25 cellular contexts compared by ENCODE assay signal in genomic region chr3:110227987-110228386, GRCh38.
"Had no signal": no experiment of that assay in that cellular context is flagged by ENCODE, and none has a peak within 500 bp of the region (broad histone marks: within the 10 kb centered on the region; RNA-seq: fewer than 3 reads in every experiment).

No MANE protein-coding gene starts in this region.

- H3K27ac Mint-ChIP-seq: activated naive CD8-positive, alpha-beta T cell treated with anti-CD3 and anti-CD28 coated beads for 36 hours; activated T-helper 2 cell treated with anti-CD3 and anti-CD28 coated beads, Interferon-gamma antibody, Interleukin-2, Interleukin-4, amounts not matched to agents 10 μg/mL and 5 μg/mL and 100 μg/mL, durations not matched to agents 14 hours and 24 hours and 36 hours; natural killer cell treated with Interleukin-12 subunit alpha and Interleukin-12 subunit beta and Interleukin-15 and Interleukin-18, amount 100 ng/mL, for 72 hours had no signal

- H3K27me3 ChIP-seq: testis had no signal

- H3K4me3 Mint-ChIP-seq: activated naive CD8-positive, alpha-beta T cell treated with anti-CD3 and anti-CD28 coated beads for 36 hours; activated T-cell treated with anti-CD3 and anti-CD28 coated beads, Interleukin-2, amount 50 U/mL, for 4 hours; natural killer cell treated with Interleukin-12 subunit alpha and Interleukin-12 subunit beta and Interleukin-15 and Interleukin-18, amount 100 ng/mL, for 72 hours had no signal

- H3K4me3 ChIP-seq: left ventricle myocardium inferior, testis had no signal

- H3K27ac ChIP-seq: left ventricle myocardium inferior, testis had no signal

- DNase-seq: activated CD4-positive, alpha-beta T cell treated with anti-CD3 and anti-CD28 coated beads, Interleukin-2, amount 50 U/mL, for 4 hours; activated CD8-positive, alpha-beta memory T cell treated with anti-CD3 and anti-CD28 coated beads for 24 hours; activated CD8-positive, alpha-beta memory T cell treated with anti-CD3 and anti-CD28 coated beads, Interleukin-2, amount 50 U/mL, for 4 hours; activated naive CD4-positive, alpha-beta T cell; activated naive CD8-positive, alpha-beta T cell treated with anti-CD3 and anti-CD28 coated beads for 36 hours; activated T-cell treated with anti-CD3 and anti-CD28 coated beads, Interleukin-2, amount 50 U/mL, for 4 hours; amygdala; cerebellar nuclear complex; cortex of kidney; hippocampal formation; kidney glomerular epithelial cell; left ventricle myocardium inferior; mammary epithelial cell; midbrain; occipital lobe; posterior cingulate gyrus; stimulated activated CD4-positive, alpha-beta T cell treated with anti-CD3 and anti-CD28 coated beads, Interleukin-2, amount 100 ng/mL, for 48 hours; stimulated activated CD8-positive, alpha-beta memory T cell treated with anti-CD3 and anti-CD28 coated beads, Interleukin-4, amount 100 ng/mL, for 48 hours; stimulated activated naive CD4-positive, alpha-beta T cell; T-helper 1 cell; testis; trophoblast cell had no signal

- H3K9me3 Mint-ChIP-seq: activated naive CD8-positive, alpha-beta T cell treated with anti-CD3 and anti-CD28 coated beads for 36 hours; activated T-cell treated with anti-CD3 and anti-CD28 coated beads, Interleukin-2, amount 50 U/mL, for 4 hours; activated T-helper 2 cell treated with anti-CD3 and anti-CD28 coated beads, Interferon-gamma antibody, Interleukin-2, Interleukin-4, amounts not matched to agents 10 μg/mL and 5 μg/mL and 100 μg/mL, durations not matched to agents 14 hours and 24 hours and 36 hours had no signal

- H3K36me3 ChIP-seq: left ventricle myocardium inferior had no signal

- H3K9me3 ChIP-seq: left ventricle myocardium inferior, testis had no signal

- H3K36me3 Mint-ChIP-seq: activated naive CD8-positive, alpha-beta T cell treated with anti-CD3 and anti-CD28 coated beads for 36 hours; natural killer cell treated with Interleukin-12 subunit alpha and Interleukin-12 subunit beta and Interleukin-15 and Interleukin-18, amount 100 ng/mL, for 72 hours had no signal

- H3K27me3 Mint-ChIP-seq: activated naive CD8-positive, alpha-beta T cell treated with anti-CD3 and anti-CD28 coated beads for 36 hours; natural killer cell treated with Interleukin-12 subunit alpha and Interleukin-12 subunit beta and Interleukin-15 and Interleukin-18, amount 100 ng/mL, for 72 hours had no signal

- H3K4me1 ChIP-seq: left ventricle myocardium inferior, testis had no signal

- FAIRE-seq: bronchial epithelial cell had no signal
